Comparison of ENCODE assay signal across 17 cellular contexts in genomic region chr13:44692173-44692713, GRCh38.
DNase-seq lines count a peak whose midpoint lies in the region; ATAC-seq and TF ChIP-seq lines count a peak whose summit lies in the region.
"Had no signal": no experiment of that assay in that cellular context is flagged by ENCODE, and none has a peak within 500 bp of the region (broad histone marks: within the 10 kb centered on the region; RNA-seq: fewer than 3 reads in every experiment).

No MANE protein-coding gene starts in this region.

- ATAC-seq in GM18520 (IDR thresholded peaks at IDR 0.05; ENCODE audit: unreplicated experiment) = no peak
- ATAC-seq: left colon, pancreas had no signal

- no peak for TF ChIP-seq POLR2A in breast epithelium (IDR thresholded peaks at IDR 0.05)

- H3K36me3 ChIP-seq in breast epithelium (no peaks in the 10 kb centered on the region), mesenchymal stem cell (ENCODE audit: control insufficient read depth in 1 of 2, insufficient read depth in 2 of 2, low read depth in 1 of 2, low read length in 2 of 2) (no peaks in the 10 kb centered on the region)
- H3K36me3 ChIP-seq: pancreas, Peyer's patch had no signal

- TF ChIP-seq CTCF in MCF 10A (IDR thresholded peaks at IDR 0.05; ENCODE audit: unreplicated experiment) (no peak), breast epithelium (IDR thresholded peaks at IDR 0.05) (no peak), HFFc6 (IDR thresholded peaks at IDR 0.05) (peak; percentile 21; the same call in 1 of the 2 replicates), type B pancreatic cell (conservative IDR thresholded peaks at IDR 0.05) (no peak)

- H3K36me3 Mint-ChIP-seq in MCF 10A (ENCODE audit: insufficient read depth, unreplicated experiment) (no peaks in the 10 kb centered on the region), HFFc6 (ENCODE audit: low read depth) (no peaks in the 10 kb centered on the region), type B pancreatic cell (no peaks in the 10 kb centered on the region)

- H3K4me3 ChIP-seq in breast epithelium (no peak overlapping the region), mesenchymal stem cell (ENCODE audit: insufficient read depth in 1 of 2, low read depth in 1 of 2, low read length in 2 of 2) (no peak overlapping the region)
- H3K4me3 ChIP-seq: pancreas, Peyer's patch, smooth muscle cell had no signal

- H3K23ac ChIP-seq in mesenchymal stem cell (ENCODE audit: low read length in 2 of 2) = no peak overlapping the region

- H2AFZ ChIP-seq in mesenchymal stem cell (ENCODE audit: low read depth, low read length) = no peak overlapping the region

- H3K9me3 ChIP-seq in breast epithelium = no peaks in the 10 kb centered on the region
- no peaks in the 10 kb centered on the region for H3K9me3 ChIP-seq in mesenchymal stem cell (ENCODE audit: control insufficient read depth, low read length)
- H3K9me3 ChIP-seq: pancreas, Peyer's patch had no signal

- intact Hi-C loops in MCF 10A (cut with micrococcal nuclease) = no loop called here
- intact Hi-C loops in breast epithelium (cut with DNase I; ENCODE audit: low total_unique reads) = no loop called here

- no peaks in the 10 kb centered on the region for H3K27me3 ChIP-seq in breast epithelium
- no peaks in the 10 kb centered on the region for H3K27me3 ChIP-seq in mesenchymal stem cell (ENCODE audit: control insufficient read depth in 1 of 2, insufficient read depth in 1 of 2, low read length in 2 of 2)
- H3K27me3 ChIP-seq: pancreas, Peyer's patch had no signal

- no peak overlapping the region for H2BK12ac ChIP-seq in mesenchymal stem cell (ENCODE audit: low read length in 2 of 2)

- no peak overlapping the region for H3K18ac ChIP-seq in mesenchymal stem cell (ENCODE audit: low read depth in 1 of 2, low read length in 2 of 2)

- no peak overlapping the region for H3K14ac ChIP-seq in mesenchymal stem cell (ENCODE audit: low read length in 2 of 2)

- H3K4me1 Mint-ChIP-seq in MCF 10A (ENCODE audit: insufficient read depth, unreplicated experiment) = no peaks in the 10 kb centered on the region
- no peaks in the 10 kb centered on the region for H3K4me1 Mint-ChIP-seq in HFFc6 (ENCODE audit: low read depth)
- no peaks in the 10 kb centered on the region for H3K4me1 Mint-ChIP-seq in type B pancreatic cell (ENCODE audit: unreplicated experiment)
- H3K4me1 Mint-ChIP-seq: activated CD4-positive, alpha-beta T cell treated with anti-CD3 and anti-CD28 coated beads, Interleukin-2, amount 10 ng/mL, durations not matched to agents 7 days and 5 days had no signal

- no peak overlapping the region for H2BK15ac ChIP-seq in mesenchymal stem cell (ENCODE audit: low read depth, poor library complexity, severe bottlenecking)

- POLR2A ChIA-PET in MCF 10A (lab: Yijun Ruan, JAX) = no interaction called here

- H3K4me2 ChIP-seq in mesenchymal stem cell (ENCODE audit: low read length, poor library complexity, severe bottlenecking) = no peak overlapping the region
- H3K4me2 ChIP-seq: smooth muscle cell had no signal

- DNase-seq in MCF 10A (ENCODE audit: unreplicated experiment) = peak; percentile 14
- DNase-seq in breast epithelium (ENCODE audit: low spot score in 2 of 2) = no peak
- DNase-seq in HFFc6 = peak; percentile 47
- DNase-seq in amniotic epithelial cell (ENCODE audit: low read depth) = peak; percentile 50
- DNase-seq in mesenchymal stem cell = peak; percentile 55
- DNase-seq in GM03348 (ENCODE audit: low spot score) = no peak
- no peak for DNase-seq in type B pancreatic cell (ENCODE audit: extremely low spot score, unreplicated experiment)
- DNase-seq: activated CD4-positive, alpha-beta T cell treated with anti-CD3 and anti-CD28 coated beads, Interleukin-2, amount 10 ng/mL, durations not matched to agents 7 days and 5 days; activated T-cell treated with anti-CD3 and anti-CD28 coated beads, Interleukin-2, amount 50 U/mL, for 4 hours; left colon; NCI-H1105 treated with DMSO at 0.1 percent for 48 hours; NCI-H446 treated with DMSO at 0.1 percent for 48 hours; pancreas; Peyer's patch; T-helper 2 cell had no signal

- CTCF ChIA-PET in MCF 10A (lab: Yijun Ruan, JAX) = interaction anchor here (0.8 kb wide), 1 partner anchor 208 kb away, joined by 4 read pairs; no protein-coding TSS in a partner anchor

- H2BK5ac ChIP-seq in mesenchymal stem cell (ENCODE audit: low read depth, low read length, poor library complexity, severe bottlenecking) = no peak overlapping the region

- H2AK5ac ChIP-seq in mesenchymal stem cell (ENCODE audit: low read length, severe bottlenecking) = no peak overlapping the region

- H3K4me3 Mint-ChIP-seq in MCF 10A (ENCODE audit: unreplicated experiment) = no peak overlapping the region
- H3K4me3 Mint-ChIP-seq in HFFc6 = no peak overlapping the region
- no peak overlapping the region for H3K4me3 Mint-ChIP-seq in type B pancreatic cell
- H3K4me3 Mint-ChIP-seq: activated CD4-positive, alpha-beta T cell treated with anti-CD3 and anti-CD28 coated beads, Interleukin-2, amount 10 ng/mL, durations not matched to agents 7 days and 5 days; activated T-cell treated with anti-CD3 and anti-CD28 coated beads, Interleukin-2, amount 50 U/mL, for 4 hours had no signal

- TSS peak; percentile 87 for BruUV-seq in MCF 10A (replicated peaks; lab: Mats Ljungman, UMichigan)

- no peak overlapping the region for H4K8ac ChIP-seq in mesenchymal stem cell (ENCODE audit: low read length)

- H3K27ac ChIP-seq in breast epithelium = no peak overlapping the region
- no peak overlapping the region for H3K27ac ChIP-seq in mesenchymal stem cell (ENCODE audit: low read length, poor library complexity, severe bottlenecking)
- H3K27ac ChIP-seq: pancreas, Peyer's patch had no signal

- no peak overlapping the region for H3K27ac Mint-ChIP-seq in MCF 10A (ENCODE audit: low read depth, unreplicated experiment)
- H3K27ac Mint-ChIP-seq in HFFc6 = no peak overlapping the region
- no peak overlapping the region for H3K27ac Mint-ChIP-seq in type B pancreatic cell
- H3K27ac Mint-ChIP-seq: activated CD4-positive, alpha-beta T cell treated with anti-CD3 and anti-CD28 coated beads, Interleukin-2, amount 10 ng/mL, durations not matched to agents 7 days and 5 days had no signal

- no peak overlapping the region for H3K9ac ChIP-seq in mesenchymal stem cell (ENCODE audit: low read length)

- H3K9me3 Mint-ChIP-seq in MCF 10A (ENCODE audit: unreplicated experiment) (no peaks in the 10 kb centered on the region), HFFc6 (no peaks in the 10 kb centered on the region), type B pancreatic cell (no peaks in the 10 kb centered on the region)
- H3K9me3 Mint-ChIP-seq: activated CD4-positive, alpha-beta T cell treated with anti-CD3 and anti-CD28 coated beads, Interleukin-2, amount 10 ng/mL, durations not matched to agents 7 days and 5 days; activated T-cell treated with anti-CD3 and anti-CD28 coated beads, Interleukin-2, amount 50 U/mL, for 4 hours had no signal

- no peak overlapping the region for H4K91ac ChIP-seq in mesenchymal stem cell (ENCODE audit: low read length)

- H3K27me3 Mint-ChIP-seq in MCF 10A (ENCODE audit: insufficient read depth, unreplicated experiment) (no peaks in the 10 kb centered on the region), HFFc6 (ENCODE audit: insufficient read depth) (peaks cover 6% of the 10 kb centered on the region), type B pancreatic cell (no peaks in the 10 kb centered on the region)

- H2BK120ac ChIP-seq in mesenchymal stem cell (ENCODE audit: low read depth, low read length) = no peak overlapping the region

- WGBS in mesenchymal stem cell = 95% methylated on average over 2 of the region's 2 CpGs

- no peak overlapping the region for H3K4ac ChIP-seq in mesenchymal stem cell (ENCODE audit: low read depth in 1 of 2, low read length in 2 of 2)

- H3K4me1 ChIP-seq in breast epithelium (no peaks in the 10 kb centered on the region), mesenchymal stem cell (ENCODE audit: control insufficient read depth, insufficient read depth, low read depth, low read length) (no peaks in the 10 kb centered on the region)
- H3K4me1 ChIP-seq: pancreas, Peyer's patch had no signal

- H3K79me1 ChIP-seq in mesenchymal stem cell (replicated peaks; ENCODE audit: low read length, poor library complexity, severe bottlenecking) = no peaks in the 10 kb centered on the region

Comparison
In these comparisons a context has a peak if more than half of its experiments do, and no peak if none do; other contexts are left out.
1. DNase-seq: peak in MCF 10A (single experiment), HFFc6 (single experiment), amniotic epithelial cell (single experiment) and mesenchymal stem cell (single experiment); none in breast epithelium (0 of 2), GM03348 (single experiment) and type B pancreatic cell (single experiment).